ENCODE assay signal across 8 cellular contexts in the genomic region with DNA sequence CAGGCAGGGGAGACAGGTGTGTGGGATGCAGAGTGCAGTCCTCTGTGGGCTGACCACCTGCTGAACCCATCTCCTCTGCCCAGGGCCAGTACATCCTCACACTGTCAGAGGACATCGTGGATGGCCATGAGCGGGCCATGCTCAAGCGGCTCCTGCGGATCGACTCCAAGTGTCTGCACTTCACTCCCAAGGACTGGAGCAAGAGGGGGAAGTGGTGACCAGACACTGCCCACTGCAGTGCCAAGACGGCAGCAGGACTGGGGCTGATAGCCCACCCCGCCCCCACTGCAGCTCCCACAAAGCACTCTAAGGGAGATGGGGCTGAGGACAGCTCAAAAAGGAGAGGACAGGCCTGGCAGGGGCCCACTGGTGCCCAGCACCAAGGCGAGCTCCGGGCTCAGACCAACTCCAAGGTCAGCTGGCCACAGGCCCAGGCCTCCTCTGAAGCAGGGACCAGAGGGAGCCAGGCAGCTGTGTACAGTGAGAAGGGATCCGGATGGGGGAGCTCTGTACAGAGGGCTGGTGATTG. TPM values are rescaled to one million over a fixed set of nuclear protein-coding genes. Genes with fewer than 3 reads are reported as not detected.
DNase-seq lines count a peak whose midpoint lies in the region; ATAC-seq, FAIRE-seq and TF ChIP-seq lines count a peak whose summit lies in the region.

No MANE protein-coding gene starts in this region.

- H3K79me1 ChIP-seq in mesendoderm (ENCODE audit: low read length): peaks cover 9% of the 10 kb centered on the region

- ATAC-seq in K562 (peak; percentile 38), HG03520 (IDR thresholded peaks at IDR 0.05; ENCODE audit: unreplicated experiment) (no peak), GM18873 (IDR thresholded peaks at IDR 0.05; ENCODE audit: low FRiP score, unreplicated experiment) (no peak)

- H3K79me2 ChIP-seq in K562 (ENCODE audit: control insufficient read depth, insufficient read depth, low read length) (peaks cover 24% of the 10 kb centered on the region), mesendoderm (ENCODE audit: control insufficient read depth, insufficient read depth, low read length) (peaks cover 9% of the 10 kb centered on the region)

- H2AFZ ChIP-seq in K562 (ENCODE audit: low read depth, low read length): no peak overlapping the region

- POLR2A ChIA-PET in AG04450 (lab: Yijun Ruan, JAX): interaction anchor here (0.6 to 2.4 kb wide), 5 partner anchors 131 to 277 kb away, joined by 3 to 10 read pairs (median 3); a partner anchor contains a TSS
- POLR2A ChIA-PET in K562 (lab: Yijun Ruan, JAX): interaction anchor here (0.6 to 2.1 kb wide), 13 partner anchors 10 to 620 kb away, joined by 3 to 12 read pairs (median 4); no protein-coding TSS in a partner anchor

- DNase-seq in AG04450 (ENCODE audit: low read depth, low spot score) (no peak), K562 (ENCODE audit: extremely low read depth in 1 of 4, low spot score in 3 of 4) (peak in 3 of 4 experiments; percentile 24 to 34 (median 32)), mesendoderm (no peak), SKM-1 treated with dmso at 0.1 percent for 144 hours (lab: John Stamatoyannopoulos, UW; ENCODE audit: unreplicated experiment) (no peak), H7 (no peak)

- TF ChIP-seq CTCF in AG04450 (IDR thresholded peaks at IDR 0.05; ENCODE audit: low read depth, low read length): no peak
- 0 out of 6 replicates have a peak, but pooled peaks of 1 of the 3 experiments have one; percentile 4 for TF ChIP-seq CTCF in K562 (IDR thresholded peaks at IDR 0.05 in 2 of 3, conservative IDR thresholded peaks at IDR 0.05 in 1 of 3; ENCODE audit: insufficient read depth in 2 of 3, low read depth in 1 of 3, low read length in 3 of 3)

- CTCF ChIA-PET in AG04450 (lab: Charles Lee) (interaction anchor here (0.8 to 1.7 kb wide), 5 partner anchors 8 to 166 kb away, joined by 3 to 9 read pairs (median 6); a partner anchor contains a TSS), K562 (lab: Yijun Ruan, JAX; ENCODE audit: low intra/inter-chr PET ratio) (interaction anchor here (1.0 kb wide), 1 partner anchor 98 kb away, joined by 3 read pairs; no protein-coding TSS in a partner anchor)

- no peak for TF ChIP-seq POLR2A in K562 (conservative IDR thresholded peaks at IDR 0.05)

- H3K27ac ChIP-seq in AG04450 (ENCODE audit: low read depth, low read length): no peak overlapping the region
- H3K27ac ChIP-seq in HUES64 (ENCODE audit: low read depth, low read length): no peak overlapping the region
- H3K27ac ChIP-seq in K562 (ENCODE audit: extremely low read depth, low read depth, low read length): no peak overlapping the region; the same call in 1 of the 3 replicates
- H3K27ac ChIP-seq in mesendoderm (ENCODE audit: low read depth, low read length): no peak overlapping the region

- intact Hi-C loops in K562 (cut with micrococcal nuclease): no loop called here

- H3K36me3 ChIP-seq in HUES64 (ENCODE audit: insufficient read depth, low read length) (peaks cover 50% of the 10 kb centered on the region), K562 (ENCODE audit: control insufficient read depth, insufficient read depth, low read length) (peaks cover 56% of the 10 kb centered on the region), mesendoderm (ENCODE audit: control insufficient read depth, insufficient read depth, low read length) (peaks cover 12% of the 10 kb centered on the region), H7 (replicated peaks; ENCODE audit: control insufficient read depth, insufficient read depth, low read length) (peaks cover 38% of the 10 kb centered on the region)

- H3K9ac ChIP-seq in HUES64 (ENCODE audit: low read depth, low read length) (peak overlapping the region; percentile 87; the same call in 1 of the 2 replicates), K562 (ENCODE audit: insufficient read depth in 1 of 2, low read depth in 2 of 2, low read length in 2 of 2) (peak overlapping the region; percentile 76 to 96), mesendoderm (ENCODE audit: low read length) (peak overlapping the region; percentile 32)

- H3K4me3 ChIP-seq in AG04450 (ENCODE audit: low read depth, low read length) (peak overlapping the region; percentile 87), HUES64 (ENCODE audit: low read length) (peak overlapping the region; percentile 87), K562 (peak overlapping the region; percentile 64), mesendoderm (ENCODE audit: low read length) (no peak overlapping the region), H7 (ENCODE audit: insufficient read depth, low read depth, low read length) (no peak overlapping the region)

- TF ChIP-seq RAD21 in K562 (CRISPR knock-in tag; conservative IDR thresholded peaks at IDR 0.05 in 1 of 2, IDR thresholded peaks at IDR 0.05 in 1 of 2): no peak

- no peak overlapping the region for H4K5ac ChIP-seq in mesendoderm (ENCODE audit: low read length)

- no peak overlapping the region for H2AK5ac ChIP-seq in mesendoderm (ENCODE audit: low read length)

- no peaks in the 10 kb centered on the region for H3K27me3 ChIP-seq in AG04450 (ENCODE audit: control insufficient read depth, insufficient read depth, low read length)
- H3K27me3 ChIP-seq in HUES64 (ENCODE audit: insufficient read depth, low read length): no peaks in the 10 kb centered on the region
- no peaks in the 10 kb centered on the region for H3K27me3 ChIP-seq in K562 (ENCODE audit: control insufficient read depth in 2 of 2, insufficient read depth in 2 of 2, low read length in 2 of 2)
- H3K27me3 ChIP-seq in mesendoderm (ENCODE audit: insufficient read depth, low read length, poor library complexity): no peaks in the 10 kb centered on the region
- no peaks in the 10 kb centered on the region for H3K27me3 ChIP-seq in H7 (ENCODE audit: control insufficient read depth, insufficient read depth, low read length)

- WGBS in HUES64: 89% methylated on average over 10 of the region's 10 CpGs
- 74% methylated on average over 9 of the region's 10 CpGs for WGBS in K562 (ENCODE audit: insufficient coverage, low coverage, missing lambda C conversion rate)
- no CpG with 5 or more reads among the region's 10 CpGs for WGBS in mesendoderm (ENCODE audit: extremely low coverage, insufficient coverage, low lambda C conversion rate)

- H3K4ac ChIP-seq in mesendoderm (ENCODE audit: low read depth, low read length): no peak overlapping the region

- peaks cover 15% of the 10 kb centered on the region for H4K20me1 ChIP-seq in K562 (replicated peaks; ENCODE audit: control insufficient read depth, insufficient read depth, low read length)

- H2BK5ac ChIP-seq in mesendoderm (ENCODE audit: low read length): no peak overlapping the region

- no peak overlapping the region for H4K8ac ChIP-seq in mesendoderm (ENCODE audit: low read depth, low read length)

- TF ChIP-seq EP300 in K562 (IDR thresholded peaks at IDR 0.05; ENCODE audit: low read length): no peak

- FAIRE-seq in K562 (lab: Jason Lieb, UNC): no peak

- H3K9me3 ChIP-seq in AG04450 (ENCODE audit: control insufficient read depth, insufficient read depth, low read length): no peaks in the 10 kb centered on the region; the same call in 1 of the 2 replicates
- no peaks in the 10 kb centered on the region for H3K9me3 ChIP-seq in HUES64 (ENCODE audit: insufficient read depth, low read depth, low read length)
- no peaks in the 10 kb centered on the region for H3K9me3 ChIP-seq in K562 (replicated peaks; ENCODE audit: control insufficient read depth, insufficient read depth, low read depth, low read length)

- H3K4me1 ChIP-seq in HUES64 (ENCODE audit: insufficient read depth, low read length): peaks cover 5% of the 10 kb centered on the region; the same call in 1 of the 2 replicates
- H3K4me1 ChIP-seq in K562 (replicated peaks in 1 of 2; ENCODE audit: control insufficient read depth in 2 of 2, insufficient read depth in 2 of 2, low read length in 2 of 2): peaks cover 12 to 22% of the 10 kb centered on the region in 2 experiments; a peak in 4 of 5 replicates
- H3K4me1 ChIP-seq in mesendoderm (ENCODE audit: control insufficient read depth, low read depth, low read length): no peaks in the 10 kb centered on the region

- peak overlapping the region; percentile 93 for H3K4me2 ChIP-seq in K562 (ENCODE audit: insufficient read depth, low read length)
- no peak overlapping the region for H3K4me2 ChIP-seq in mesendoderm (ENCODE audit: low read length)

- no peak overlapping the region for H3K23ac ChIP-seq in mesendoderm (ENCODE audit: low read length)

- H3K56ac ChIP-seq in mesendoderm (ENCODE audit: low read length): no peak overlapping the region

- no peak overlapping the region for H2BK120ac ChIP-seq in mesendoderm (ENCODE audit: low read depth, low read length)

- no peak overlapping the region for H2BK15ac ChIP-seq in mesendoderm (replicated peaks; ENCODE audit: low read depth)

- H3K18ac ChIP-seq in mesendoderm (ENCODE audit: low read length): no peak overlapping the region

- in situ Hi-C loops in K562 (cut with MboI): loop anchor here (10.0 kb wide), 1 partner anchor 276 kb away; no protein-coding TSS in a partner anchor

- H3K9me1 ChIP-seq in K562 (ENCODE audit: control insufficient read depth, insufficient read depth, low read length): peaks cover 3% of the 10 kb centered on the region

- no TSS peak for BruUV-seq in K562 (replicated peaks; lab: Mats Ljungman, UMichigan)

RNA-seq across cellular contexts. Expression of a gene that starts 1.6 kb away (rescaled TPM):
- polyA plus RNA-seq in AG04450 (2011; rRNA removed): 14.2 and 20.8 TPM in 2 replicates
- 7.5 and 8.2 TPM in 2 replicates for polyA minus RNA-seq in AG04450 (2011; rRNA and poly(A)+ RNA removed)
- 28.6 TPM for polyA plus RNA-seq in HUES64 (2013, experiment 1 of 2)
- polyA plus RNA-seq in HUES64 (2013, experiment 2 of 2): 30.2 TPM
- total RNA-seq in K562 (2011; cell fraction: chromatin; rRNA removed; ENCODE audit: low replicate concordance): 43.1 and 99.3 TPM in 2 replicates
- total RNA-seq in K562 (2011; cell fraction: nucleolus; rRNA removed): 62.9 and 67.9 TPM in 2 replicates
- total RNA-seq in K562 (2011; cell fraction: nucleoplasm; rRNA removed): 55.1 and 61.4 TPM in 2 replicates
- 64.4 and 78.1 TPM in 2 replicates for total RNA-seq in K562 (2014; rRNA removed)
- total RNA-seq in K562 (2014; rRNA removed; fragmentation: Illumina TruSeq; extraction: Trizol): 9.0 and 11.7 TPM in 2 replicates
- 15.1 and 15.6 TPM in 2 replicates for total RNA-seq in K562 (2015; rRNA removed; fragmentation: Illumina TruSeq; extraction: Trizol)
- 78.2 and 87.2 TPM in 2 replicates for total RNA-seq in K562 (2021)
- polyA plus RNA-seq in K562 (2011; rRNA removed): 33.2 and 33.8 TPM in 2 replicates
- polyA plus RNA-seq in K562 (2011; cell fraction: cytosol; rRNA removed): 33.5 and 84.3 TPM in 2 replicates
- polyA plus RNA-seq in K562 (2011; cell fraction: nucleus; rRNA removed): 65.0 and 106 TPM in 2 replicates
- polyA plus RNA-seq in K562 (2012): 32.9 and 41.4 TPM in 2 replicates
- polyA plus RNA-seq in K562 (2014; fragmentation: Illumina TruSeq; extraction: Trizol): 15.6 and 15.9 TPM in 2 replicates
- 1 to 10 TPM; 5.4 to 9.4 TPM for polyA plus RNA-seq in K562 (2014; fragmentation: Nextera tagmentation; extraction: Ambion mirVana)
- polyA plus RNA-seq in K562 (2014; rRNA removed): 63.2 and 75.9 TPM in 2 replicates
- 10.3 and 11.0 TPM in 2 replicates for polyA minus RNA-seq in K562 (2011; rRNA and poly(A)+ RNA removed)
- 9.4 and 19.7 TPM in 2 replicates for polyA minus RNA-seq in K562 (2011; cell fraction: cytosol; rRNA and poly(A)+ RNA removed)
- 27.5 and 27.6 TPM in 2 replicates for polyA minus RNA-seq in K562 (2011; cell fraction: nucleus; rRNA and poly(A)+ RNA removed)
- 38.3 TPM for polyA plus RNA-seq in mesendoderm (2013, experiment 1 of 2)
- 40.3 TPM for polyA plus RNA-seq in mesendoderm (2013, experiment 2 of 2)
- 21.5 and 23.3 TPM in 2 replicates for total RNA-seq in H7 (2014; rRNA removed; shearing (Covaris generic))

RNA-seq across cellular contexts. Expression of a gene that starts 7.0 kb away (rescaled TPM):
- polyA plus RNA-seq in AG04450 (2011; rRNA removed) (22.6 and 26.1 TPM in 2 replicates), K562 (2011; rRNA removed) (42.4 and 57.9 TPM in 2 replicates), K562 (2014; fragmentation: Illumina TruSeq; extraction: Trizol) (63.3 and 66.5 TPM in 2 replicates), K562 (2014; fragmentation: Nextera tagmentation; extraction: Ambion mirVana) (10 to 100 TPM in 1 of 2 experiments, 1 to 10 TPM in 1; 3.6 to 12.9 TPM), K562 (2014; rRNA removed) (68.4 and 75.4 TPM in 2 replicates)
- polyA minus RNA-seq in AG04450 (2011; rRNA and poly(A)+ RNA removed): 47.3 and 48.8 TPM in 2 replicates
- polyA plus RNA-seq in HUES64 (2013, experiment 1 of 2): 36.3 TPM
- 32.2 TPM for polyA plus RNA-seq in HUES64 (2013, experiment 2 of 2)
- 44.9 and 134 TPM in 2 replicates for total RNA-seq in K562 (2011; cell fraction: chromatin; rRNA removed; ENCODE audit: low replicate concordance)
- 81.0 and 82.1 TPM in 2 replicates for total RNA-seq in K562 (2011; cell fraction: nucleolus; rRNA removed)
- total RNA-seq in K562 (2011; cell fraction: nucleoplasm; rRNA removed): 51.7 and 58.3 TPM in 2 replicates
- total RNA-seq in K562 (2014; rRNA removed) (59.6 and 74.1 TPM in 2 replicates), K562 (2014; rRNA removed; fragmentation: Illumina TruSeq; extraction: Trizol) (28.8 and 34.4 TPM in 2 replicates), K562 (2015; rRNA removed; fragmentation: Illumina TruSeq; extraction: Trizol) (52.7 and 57.5 TPM in 2 replicates), K562 (2021) (68.3 and 76.8 TPM in 2 replicates)
- 44.4 and 53.1 TPM in 2 replicates for polyA plus RNA-seq in K562 (2011; cell fraction: cytosol; rRNA removed)
- polyA plus RNA-seq in K562 (2011; cell fraction: nucleus; rRNA removed): 70.2 and 76.3 TPM in 2 replicates
- polyA plus RNA-seq in K562 (2012): 52.3 and 56.9 TPM in 2 replicates
- 47.1 and 62.6 TPM in 2 replicates for polyA minus RNA-seq in K562 (2011; rRNA and poly(A)+ RNA removed)
- polyA minus RNA-seq in K562 (2011; cell fraction: cytosol; rRNA and poly(A)+ RNA removed): 27.5 and 38.4 TPM in 2 replicates
- polyA minus RNA-seq in K562 (2011; cell fraction: nucleus; rRNA and poly(A)+ RNA removed): 32.3 and 44.0 TPM in 2 replicates
- 24.4 TPM for polyA plus RNA-seq in mesendoderm (2013, experiment 1 of 2)
- polyA plus RNA-seq in mesendoderm (2013, experiment 2 of 2): 25.0 TPM
- total RNA-seq in H7 (2014; rRNA removed; shearing (Covaris generic)): 37.2 and 51.1 TPM in 2 replicates

RNA-seq across cellular contexts. Expression of a gene that starts 56.3 kb away (rescaled TPM):
- 23.4 and 26.7 TPM in 2 replicates for polyA plus RNA-seq in AG04450 (2011; rRNA removed)
- 28.0 and 41.4 TPM in 2 replicates for polyA minus RNA-seq in AG04450 (2011; rRNA and poly(A)+ RNA removed)
- 21.3 TPM for polyA plus RNA-seq in HUES64 (2013, experiment 1 of 2)
- polyA plus RNA-seq in HUES64 (2013, experiment 2 of 2): 27.1 TPM
- total RNA-seq in K562 (2011; cell fraction: chromatin; rRNA removed; ENCODE audit: low replicate concordance): 79.5 and 201 TPM in 2 replicates
- 107 and 114 TPM in 2 replicates for total RNA-seq in K562 (2011; cell fraction: nucleolus; rRNA removed)
- 101 and 117 TPM in 2 replicates for total RNA-seq in K562 (2011; cell fraction: nucleoplasm; rRNA removed)
- total RNA-seq in K562 (2014; rRNA removed): 33.4 and 37.6 TPM in 2 replicates
- total RNA-seq in K562 (2014; rRNA removed; fragmentation: Illumina TruSeq; extraction: Trizol): 13.6 and 14.2 TPM in 2 replicates
- 20.6 and 21.0 TPM in 2 replicates for total RNA-seq in K562 (2015; rRNA removed; fragmentation: Illumina TruSeq; extraction: Trizol)
- 52.2 and 62.0 TPM in 2 replicates for total RNA-seq in K562 (2021)
- polyA plus RNA-seq in K562 (2011; rRNA removed): 17.0 and 30.8 TPM in 2 replicates
- polyA plus RNA-seq in K562 (2011; cell fraction: cytosol; rRNA removed): 15.4 and 23.1 TPM in 2 replicates
- 129 and 168 TPM in 2 replicates for polyA plus RNA-seq in K562 (2011; cell fraction: nucleus; rRNA removed)
- polyA plus RNA-seq in K562 (2012): 45.8 and 53.1 TPM in 2 replicates
- 46.8 and 67.4 TPM in 2 replicates for polyA plus RNA-seq in K562 (2014; fragmentation: Illumina TruSeq; extraction: Trizol)
- polyA plus RNA-seq in K562 (2014; fragmentation: Nextera tagmentation; extraction: Ambion mirVana): 1 to 10 TPM; 6.0 to 6.4 TPM
- polyA plus RNA-seq in K562 (2014; rRNA removed): 30.1 and 31.1 TPM in 2 replicates
- polyA minus RNA-seq in K562 (2011; rRNA and poly(A)+ RNA removed): 24.3 and 24.4 TPM in 2 replicates
- polyA minus RNA-seq in K562 (2011; cell fraction: cytosol; rRNA and poly(A)+ RNA removed): 25.8 and 34.8 TPM in 2 replicates
- 58.0 and 73.5 TPM in 2 replicates for polyA minus RNA-seq in K562 (2011; cell fraction: nucleus; rRNA and poly(A)+ RNA removed)
- polyA plus RNA-seq in mesendoderm (2013, experiment 1 of 2): 19.9 TPM
- polyA plus RNA-seq in mesendoderm (2013, experiment 2 of 2): 22.4 TPM
- 17.7 and 28.4 TPM in 2 replicates for total RNA-seq in H7 (2014; rRNA removed; shearing (Covaris generic))

Comparison
In these comparisons a context has a peak if more than half of its experiments do, and no peak if none do; other contexts are left out.
1. DNase-seq: peak in K562 (3 of 4); none in AG04450 (single experiment), mesendoderm (single experiment), SKM-1 treated with dmso at 0.1 percent for 144 hours (single experiment) and H7 (single experiment).
2. H3K4me3 ChIP-seq: peak in AG04450 (single experiment), HUES64 (single experiment) and K562 (single experiment); none in mesendoderm (single experiment) and H7 (single experiment).
3. H3K9ac ChIP-seq: peak in every context shown above with its lines; median percentile 87 in HUES64; 86 in K562; 32 in mesendoderm.